ENCODE assay signal across 14 cellular contexts in the genomic region with DNA sequence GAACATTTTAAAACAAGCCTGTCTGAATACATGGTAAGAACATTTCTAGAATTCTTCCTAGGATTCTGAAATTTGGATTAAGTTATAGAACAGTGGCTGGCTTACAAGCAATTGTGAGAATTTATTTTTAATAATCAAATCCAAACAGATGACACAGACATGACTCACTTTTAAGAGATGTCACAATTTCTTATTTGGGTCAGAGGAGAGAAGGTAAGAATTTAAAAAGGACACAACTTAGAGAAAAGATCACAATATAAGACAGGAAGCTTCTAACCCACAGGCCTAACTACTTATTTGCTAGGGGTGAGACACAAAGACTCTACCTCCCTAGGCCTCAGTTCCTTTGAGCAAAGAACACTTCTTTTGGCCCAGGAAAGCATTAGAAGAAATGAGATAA. TPM values are rescaled to one million over a fixed set of nuclear protein-coding genes. Genes with fewer than 3 reads are reported as not detected.
DNase-seq lines count a peak whose midpoint lies in the region; ATAC-seq and TF ChIP-seq lines count a peak whose summit lies in the region.
"Had no signal": no experiment of that assay in that cellular context is flagged by ENCODE, and none has a peak within 500 bp of the region (broad histone marks: within the 10 kb centered on the region; RNA-seq: fewer than 3 reads in every experiment).

No MANE protein-coding gene starts in this region.

- ATAC-seq in stimulated activated naive CD8-positive, alpha-beta T cell treated with anti-CD3 and anti-CD28 coated beads, Interleukin-15, Interleukin-2, amounts not matched to agents 100 U/mL and 50 U/mL, for 24 hours, result no peak
- ATAC-seq in activated T-helper 17 cell treated with anti-CD3 and anti-CD28 coated beads, Interleukin-2, amount 50 U/mL, for 72 hours (replicated peaks), result peak; percentile 78
- ATAC-seq in GM18519 (IDR thresholded peaks at IDR 0.05; ENCODE audit: low FRiP score, unreplicated experiment), result no peak

- peaks cover 14% of the 10 kb centered on the region for H3K4me1 Mint-ChIP-seq in stimulated activated naive CD8-positive, alpha-beta T cell treated with anti-CD3 and anti-CD28 coated beads, Interleukin-15, Interleukin-2, amounts not matched to agents 100 ng/mL and 50 ng/mL, for 24 hours (ENCODE audit: low read depth)
- peaks cover 23% of the 10 kb centered on the region for H3K4me1 Mint-ChIP-seq in activated T-helper 17 cell treated with anti-CD3 and anti-CD28 coated beads, Interleukin-2, amount 50 U/mL, for 72 hours
- H3K4me1 Mint-ChIP-seq in glutamatergic neuron (ENCODE audit: low read depth, unreplicated experiment), result no peaks in the 10 kb centered on the region
- H3K4me1 Mint-ChIP-seq: CD14-positive monocyte had no signal

- no peaks in the 10 kb centered on the region for H3K9me3 Mint-ChIP-seq in stimulated activated naive CD8-positive, alpha-beta T cell treated with anti-CD3 and anti-CD28 coated beads, Interleukin-15, Interleukin-2, amounts not matched to agents 100 ng/mL and 50 ng/mL, for 24 hours
- no peaks in the 10 kb centered on the region for H3K9me3 Mint-ChIP-seq in activated T-helper 17 cell treated with anti-CD3 and anti-CD28 coated beads, Interleukin-2, amount 50 U/mL, for 72 hours
- H3K9me3 Mint-ChIP-seq in glutamatergic neuron (ENCODE audit: unreplicated experiment), result no peaks in the 10 kb centered on the region
- H3K9me3 Mint-ChIP-seq: CD14-positive monocyte had no signal

- DNase-seq in stimulated activated naive CD8-positive, alpha-beta T cell treated with anti-CD3 and anti-CD28 coated beads, Interleukin-15, Interleukin-2, amounts not matched to agents 100 U/mL and 50 U/mL, for 24 hours, result no peak
- DNase-seq in fibroblast of gingiva (ENCODE audit: low read depth) (peak; percentile 72), glutamatergic neuron (no peak), SKM-1 (lab: John Stamatoyannopoulos, UW; ENCODE audit: unreplicated experiment) (no peak), NCI-H2171 (lab: John Stamatoyannopoulos, UW) (no peak)
- DNase-seq: cerebellar nuclear complex, NCI-H1092, NCI-H774, SW 1271, testis had no signal

- H3K4me3 Mint-ChIP-seq in stimulated activated naive CD8-positive, alpha-beta T cell treated with anti-CD3 and anti-CD28 coated beads, Interleukin-15, Interleukin-2, amounts not matched to agents 100 ng/mL and 50 ng/mL, for 24 hours, result no peak overlapping the region
- H3K4me3 Mint-ChIP-seq in activated T-helper 17 cell treated with anti-CD3 and anti-CD28 coated beads, Interleukin-2, amount 50 U/mL, for 72 hours, result peak overlapping the region; percentile 38
- no peak overlapping the region for H3K4me3 Mint-ChIP-seq in glutamatergic neuron (ENCODE audit: unreplicated experiment)
- H3K4me3 Mint-ChIP-seq: CD14-positive monocyte had no signal

- no peaks in the 10 kb centered on the region for H3K27me3 Mint-ChIP-seq in stimulated activated naive CD8-positive, alpha-beta T cell treated with anti-CD3 and anti-CD28 coated beads, Interleukin-15, Interleukin-2, amounts not matched to agents 100 ng/mL and 50 ng/mL, for 24 hours
- H3K27me3 Mint-ChIP-seq in activated T-helper 17 cell treated with anti-CD3 and anti-CD28 coated beads, Interleukin-2, amount 50 U/mL, for 72 hours, result no peaks in the 10 kb centered on the region
- H3K27me3 Mint-ChIP-seq in glutamatergic neuron (ENCODE audit: unreplicated experiment), result no peaks in the 10 kb centered on the region

- no peak for TF ChIP-seq CTCF in glutamatergic neuron (IDR thresholded peaks at IDR 0.05; ENCODE audit: partially characterized antibody, unreplicated experiment)

- peaks cover 65% of the 10 kb centered on the region for H3K36me3 Mint-ChIP-seq in stimulated activated naive CD8-positive, alpha-beta T cell treated with anti-CD3 and anti-CD28 coated beads, Interleukin-15, Interleukin-2, amounts not matched to agents 100 ng/mL and 50 ng/mL, for 24 hours (ENCODE audit: low read depth)
- peaks cover 88% of the 10 kb centered on the region for H3K36me3 Mint-ChIP-seq in activated T-helper 17 cell treated with anti-CD3 and anti-CD28 coated beads, Interleukin-2, amount 50 U/mL, for 72 hours (ENCODE audit: low read depth)
- H3K36me3 Mint-ChIP-seq in glutamatergic neuron (ENCODE audit: unreplicated experiment), result no peaks in the 10 kb centered on the region

- H3K27ac Mint-ChIP-seq in stimulated activated naive CD8-positive, alpha-beta T cell treated with anti-CD3 and anti-CD28 coated beads, Interleukin-15, Interleukin-2, amounts not matched to agents 100 ng/mL and 50 ng/mL, for 24 hours, result peak overlapping the region; percentile 5
- H3K27ac Mint-ChIP-seq in activated T-helper 17 cell treated with anti-CD3 and anti-CD28 coated beads, Interleukin-2, amount 50 U/mL, for 72 hours, result peak overlapping the region; percentile 78
- no peak overlapping the region for H3K27ac Mint-ChIP-seq in glutamatergic neuron (ENCODE audit: unreplicated experiment)

RNA-seq across cellular contexts. Expression of a gene that starts 32.7 kb away (rescaled TPM):
- total RNA-seq in activated T-helper 17 cell treated with anti-CD3 and anti-CD28 coated beads, Interleukin-2, amount 50 U/mL, for 72 hours, result 10 to 100 TPM; 48.1 to 48.2 TPM
- total RNA-seq in glutamatergic neuron (ENCODE audit: unreplicated experiment), result 72.7 TPM

RNA-seq across cellular contexts. Expression of a gene that starts 32.8 kb away (rescaled TPM):
- 1 to 10 TPM; 6.6 to 8.4 TPM for total RNA-seq in activated T-helper 17 cell treated with anti-CD3 and anti-CD28 coated beads, Interleukin-2, amount 50 U/mL, for 72 hours
- total RNA-seq in glutamatergic neuron (ENCODE audit: unreplicated experiment), result 27.2 TPM
